ENCODE assay signal across 15 cellular contexts in the genomic region with DNA sequence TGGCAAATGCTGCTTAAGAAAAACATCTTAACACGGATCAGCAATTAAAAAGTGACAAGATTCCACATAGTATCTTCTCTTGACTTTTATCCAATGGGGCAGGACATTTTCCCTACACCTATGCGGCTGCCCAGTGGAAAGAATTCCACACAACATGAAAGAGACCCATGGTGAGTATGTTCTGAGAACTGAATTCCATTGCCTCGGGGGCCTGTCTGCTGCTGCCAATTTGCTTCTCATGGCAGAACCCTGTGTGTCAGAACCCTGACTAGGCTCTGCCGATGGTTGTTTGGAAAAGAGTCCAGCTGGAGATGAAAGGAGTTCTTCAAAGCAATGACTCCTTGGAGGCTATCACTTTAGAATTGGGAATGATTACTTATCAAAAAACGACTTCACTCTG.
"Had no signal": no experiment of that assay in that cellular context is flagged by ENCODE, and none has a peak within 500 bp of the region (broad histone marks: within the 10 kb centered on the region; RNA-seq: fewer than 3 reads in every experiment).

No MANE protein-coding gene starts in this region.

- ATAC-seq: natural killer cell, psoas muscle, sciatic nerve had no signal

- H3K27me3 ChIP-seq: spleen had no signal

- H3K27ac ChIP-seq: epithelial cell of prostate, psoas muscle, spleen had no signal

- H3K4me3 Mint-ChIP-seq: activated CD4-positive, alpha-beta T cell treated with anti-CD3 and anti-CD28 coated beads, Interleukin-2, amount 10 ng/mL, durations not matched to agents 7 days and 5 days; activated naive CD8-positive, alpha-beta T cell treated with anti-CD3 and anti-CD28 coated beads, Interleukin-2, amount 10 ng/mL, durations not matched to agents 7 days and 5 days; natural killer cell; type B pancreatic cell had no signal

- H3K27ac Mint-ChIP-seq: activated CD4-positive, alpha-beta T cell treated with anti-CD3 and anti-CD28 coated beads, Interleukin-2, amount 10 ng/mL, durations not matched to agents 7 days and 5 days; activated naive CD8-positive, alpha-beta T cell treated with anti-CD3 and anti-CD28 coated beads, Interleukin-2, amount 10 ng/mL, durations not matched to agents 7 days and 5 days; natural killer cell; type B pancreatic cell had no signal

- H3K27me3 Mint-ChIP-seq: activated CD4-positive, alpha-beta T cell treated with anti-CD3 and anti-CD28 coated beads, Interleukin-2, amount 10 ng/mL, durations not matched to agents 7 days and 5 days; activated naive CD8-positive, alpha-beta T cell treated with anti-CD3 and anti-CD28 coated beads, Interleukin-2, amount 10 ng/mL, durations not matched to agents 7 days and 5 days; type B pancreatic cell had no signal

- DNase-seq: activated CD4-positive, alpha-beta T cell treated with anti-CD3 and anti-CD28 coated beads, Interleukin-2, amount 10 ng/mL, durations not matched to agents 7 days and 5 days; activated CD4-positive, CD25-positive, alpha-beta regulatory T cell; activated naive CD8-positive, alpha-beta T cell treated with anti-CD3 and anti-CD28 coated beads, Interleukin-2, amount 10 ng/mL, durations not matched to agents 7 days and 5 days; activated T-cell treated with anti-CD3 and anti-CD28 coated beads, Interleukin-2, amount 50 U/mL, for 1 hour; anterior cingulate cortex; hippocampal formation; natural killer cell; psoas muscle; spleen; stimulated activated CD4-positive, alpha-beta T cell treated with anti-CD3 and anti-CD28 coated beads, Interleukin-2, amount 100 ng/mL, for 24 hours; stimulated activated naive CD4-positive, alpha-beta T cell; T-helper 2 cell had no signal

- H3K36me3 Mint-ChIP-seq: natural killer cell had no signal

- H3K9me3 Mint-ChIP-seq: activated CD4-positive, alpha-beta T cell treated with anti-CD3 and anti-CD28 coated beads, Interleukin-2, amount 10 ng/mL, durations not matched to agents 7 days and 5 days; activated naive CD8-positive, alpha-beta T cell treated with anti-CD3 and anti-CD28 coated beads, Interleukin-2, amount 10 ng/mL, durations not matched to agents 7 days and 5 days; natural killer cell; type B pancreatic cell had no signal
